In the genomic region with DNA sequence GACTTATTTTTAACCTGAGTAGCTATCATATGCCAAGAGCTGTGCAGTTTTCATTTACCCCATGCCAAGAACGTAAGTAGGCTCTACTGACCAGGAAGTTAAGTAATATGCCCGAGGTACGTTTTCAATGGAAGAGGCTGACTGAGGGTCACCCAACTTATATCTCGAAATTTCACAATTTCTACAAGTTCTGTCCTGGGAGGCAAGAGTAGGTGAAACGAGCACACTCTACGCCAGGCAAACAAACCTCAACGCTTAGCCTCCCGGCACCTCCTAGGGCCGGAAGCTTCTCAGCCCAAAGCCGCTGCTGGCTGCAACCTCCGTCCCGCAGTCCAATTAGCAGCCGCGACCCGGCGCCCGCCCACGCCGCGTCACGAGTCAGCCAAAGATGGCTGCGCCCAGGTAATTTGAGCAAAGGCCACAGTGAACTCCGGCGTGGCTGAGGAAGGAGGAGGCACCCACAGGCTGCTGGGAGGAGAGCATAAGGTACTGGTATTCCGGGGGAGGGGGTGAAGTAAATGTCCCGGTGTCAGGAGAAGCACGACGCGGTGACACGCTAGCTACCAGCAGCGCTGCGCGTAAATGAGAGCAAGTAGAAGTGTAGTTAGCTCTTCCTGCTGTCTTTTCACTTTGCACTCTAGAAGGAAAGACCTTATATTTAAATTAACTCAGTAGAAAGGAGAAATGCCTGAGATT, we compare ENCODE assay signal across 8 cellular contexts. TPM values are rescaled to one million over a fixed set of nuclear protein-coding genes. Genes with fewer than 3 reads are reported as not detected.
DNase-seq lines count a peak whose midpoint lies in the region; ATAC-seq and TF ChIP-seq lines count a peak whose summit lies in the region.

TMEM126A (plus strand) TSS at position 364 of the 696 bp plus-strand sequence. CDS start 2,289 bp downstream, outside the sequence.

- H3K79me2 ChIP-seq in PC-9 (ENCODE audit: low read depth): peaks cover 26% of the 10 kb centered on the region

- intact Hi-C loops in PC-9 (cut with micrococcal nuclease; ENCODE audit: unreplicated experiment): loop anchor here (2.0 kb wide), 1 partner anchor 17 kb away; the partner anchor contains the start of gene CREBZF

- no peaks in the 10 kb centered on the region for H4K20me1 ChIP-seq in PC-9 (ENCODE audit: insufficient read depth)

- no TSS peak for BruUV-seq in PC-9 (replicated peaks; lab: Mats Ljungman, UMichigan)

- H3K27ac ChIP-seq in PC-9 (peak within 1 kb of the TSS; percentile 76), epithelial cell of prostate (peak within 1 kb of the TSS; percentile 60)

- peak; percentile 81 for DNase-seq in DMS153 (lab: John Stamatoyannopoulos, UW)
- peak; percentile 82 for DNase-seq in Jurkat, Clone E6-1 (ENCODE audit: low read depth, low spot score)
- peak; percentile 90 to 95 for DNase-seq in PC-9
- DNase-seq in activated T-cell treated with anti-CD3 and anti-CD28 coated beads, Interleukin-2, amount 50 U/mL, for 1 hour: peak; percentile 90
- no peak for DNase-seq in epithelial cell of prostate (ENCODE audit: low read depth, low spot score)
- DNase-seq in stimulated activated CD8-positive, alpha-beta memory T cell treated with anti-CD3 and anti-CD28 coated beads, Interleukin-2, amount 100 ng/mL, for 48 hours (ENCODE audit: low read depth in 2 of 2): peak; percentile 89

- H3K27me3 ChIP-seq in PC-9 (ENCODE audit: insufficient read depth, low read depth) (no peaks in the 10 kb centered on the region), mononuclear cell (ENCODE audit: insufficient read depth, low read length) (peaks cover 25% of the 10 kb centered on the region)

- peak within 1 kb of the TSS; percentile 86 for H3K4me3 ChIP-seq in Jurkat, Clone E6-1 (ENCODE audit: low read length)
- peak within 1 kb of the TSS; percentile 72 for H3K4me3 ChIP-seq in PC-9
- H3K4me3 ChIP-seq in mononuclear cell (ENCODE audit: low read length): peak within 1 kb of the TSS; percentile 87

- CTCF ChIA-PET in PC-9 (lab: Charles Lee): interaction anchor here (1.2 kb wide), 1 partner anchor 12 kb away, joined by 3 read pairs; no protein-coding TSS in a partner anchor

- H3K9me2 ChIP-seq in PC-9 (ENCODE audit: insufficient read depth): no peaks in the 10 kb centered on the region

- peak; percentile 99 for ATAC-seq in GM21717 (IDR thresholded peaks at IDR 0.05; ENCODE audit: unreplicated experiment)

- peaks cover 53% of the 10 kb centered on the region for H3F3A ChIP-seq in PC-9 (ENCODE audit: insufficient read depth, low read depth)

- POLR2A ChIA-PET in PC-9 (lab: Charles Lee; ENCODE audit: unreplicated experiment): interaction anchor here (0.5 to 0.9 kb wide), 6 partner anchors 12 to 959 kb away, joined by 3 to 10 read pairs (median 5); no protein-coding TSS in a partner anchor

- H3K36me3 ChIP-seq in PC-9 (ENCODE audit: low read depth): peaks cover 5% of the 10 kb centered on the region

- peak within 1 kb of the TSS; percentile 90 for H3K4me2 ChIP-seq in PC-9

- no peaks in the 10 kb centered on the region for H3K9me3 ChIP-seq in PC-9 (ENCODE audit: insufficient read depth, low read depth)
- no peaks in the 10 kb centered on the region for H3K9me3 ChIP-seq in mononuclear cell (ENCODE audit: low read depth, low read length)

- no peak for TF ChIP-seq CTCF in PC-9 (conservative IDR thresholded peaks at IDR 0.05)

- H2AFZ ChIP-seq in PC-9: peak within 1 kb of the TSS; percentile 92

- H3K4me1 ChIP-seq in PC-9 (replicated peaks; ENCODE audit: insufficient read depth) (peaks cover 24% of the 10 kb centered on the region), mononuclear cell (ENCODE audit: insufficient read depth, low read length) (peaks cover 13% of the 10 kb centered on the region)

RNA-seq across cellular contexts. Expression of gene TMEM126A, which starts in this region (rescaled TPM):
- polyA plus RNA-seq in Jurkat, Clone E6-1 (2012; ENCODE audit: insufficient read depth, insufficient read length): 94.9 TPM
- total RNA-seq in PC-9 (2021) (17.7 and 26.3 TPM in 2 replicates), mononuclear cell (14.4 TPM)
